In the genomic region with DNA sequence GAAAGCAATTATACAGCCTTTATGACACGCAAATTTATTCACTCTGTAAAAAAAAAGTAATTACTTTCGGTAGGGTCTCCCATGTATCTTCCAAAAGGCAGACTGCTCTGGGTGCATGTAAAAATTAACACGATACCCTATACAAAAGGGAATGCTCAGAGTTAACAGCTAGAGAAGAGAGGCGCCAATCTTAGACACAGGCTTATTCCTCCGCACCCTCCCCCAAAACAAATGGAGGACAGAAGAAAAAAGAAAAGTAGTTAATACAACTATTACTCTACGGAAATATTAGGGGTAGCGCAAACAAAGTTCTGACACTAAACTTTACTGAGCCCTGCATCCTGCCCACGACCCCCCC, we compare ENCODE assay signal across 1 cellular context.
TF ChIP-seq lines count a peak whose summit lies in the region.

No MANE protein-coding gene starts in this region.

TF ChIP-seq in SK-N-SH, 30 proteins besides CTCF, POLR2A, EP300 and RAD21 (continued from another document):
- TF ChIP-seq, protein P1, sequence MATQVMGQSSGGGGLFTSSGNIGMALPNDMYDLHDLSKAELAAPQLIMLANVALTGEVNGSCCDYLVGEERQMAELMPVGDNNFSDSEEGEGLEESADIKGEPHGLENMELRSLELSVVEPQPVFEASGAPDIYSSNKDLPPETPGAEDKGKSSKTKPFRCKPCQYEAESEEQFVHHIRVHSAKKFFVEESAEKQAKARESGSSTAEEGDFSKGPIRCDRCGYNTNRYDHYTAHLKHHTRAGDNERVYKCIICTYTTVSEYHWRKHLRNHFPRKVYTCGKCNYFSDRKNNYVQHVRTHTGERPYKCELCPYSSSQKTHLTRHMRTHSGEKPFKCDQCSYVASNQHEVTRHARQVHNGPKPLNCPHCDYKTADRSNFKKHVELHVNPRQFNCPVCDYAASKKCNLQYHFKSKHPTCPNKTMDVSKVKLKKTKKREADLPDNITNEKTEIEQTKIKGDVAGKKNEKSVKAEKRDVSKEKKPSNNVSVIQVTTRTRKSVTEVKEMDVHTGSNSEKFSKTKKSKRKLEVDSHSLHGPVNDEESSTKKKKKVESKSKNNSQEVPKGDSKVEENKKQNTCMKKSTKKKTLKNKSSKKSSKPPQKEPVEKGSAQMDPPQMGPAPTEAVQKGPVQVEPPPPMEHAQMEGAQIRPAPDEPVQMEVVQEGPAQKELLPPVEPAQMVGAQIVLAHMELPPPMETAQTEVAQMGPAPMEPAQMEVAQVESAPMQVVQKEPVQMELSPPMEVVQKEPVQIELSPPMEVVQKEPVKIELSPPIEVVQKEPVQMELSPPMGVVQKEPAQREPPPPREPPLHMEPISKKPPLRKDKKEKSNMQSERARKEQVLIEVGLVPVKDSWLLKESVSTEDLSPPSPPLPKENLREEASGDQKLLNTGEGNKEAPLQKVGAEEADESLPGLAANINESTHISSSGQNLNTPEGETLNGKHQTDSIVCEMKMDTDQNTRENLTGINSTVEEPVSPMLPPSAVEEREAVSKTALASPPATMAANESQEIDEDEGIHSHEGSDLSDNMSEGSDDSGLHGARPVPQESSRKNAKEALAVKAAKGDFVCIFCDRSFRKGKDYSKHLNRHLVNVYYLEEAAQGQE (IDR thresholded peaks at IDR 0.05; ENCODE audit: low read depth, low read length) = no peak
